ENCODE assay signal across 11 cellular contexts in the genomic region with DNA sequence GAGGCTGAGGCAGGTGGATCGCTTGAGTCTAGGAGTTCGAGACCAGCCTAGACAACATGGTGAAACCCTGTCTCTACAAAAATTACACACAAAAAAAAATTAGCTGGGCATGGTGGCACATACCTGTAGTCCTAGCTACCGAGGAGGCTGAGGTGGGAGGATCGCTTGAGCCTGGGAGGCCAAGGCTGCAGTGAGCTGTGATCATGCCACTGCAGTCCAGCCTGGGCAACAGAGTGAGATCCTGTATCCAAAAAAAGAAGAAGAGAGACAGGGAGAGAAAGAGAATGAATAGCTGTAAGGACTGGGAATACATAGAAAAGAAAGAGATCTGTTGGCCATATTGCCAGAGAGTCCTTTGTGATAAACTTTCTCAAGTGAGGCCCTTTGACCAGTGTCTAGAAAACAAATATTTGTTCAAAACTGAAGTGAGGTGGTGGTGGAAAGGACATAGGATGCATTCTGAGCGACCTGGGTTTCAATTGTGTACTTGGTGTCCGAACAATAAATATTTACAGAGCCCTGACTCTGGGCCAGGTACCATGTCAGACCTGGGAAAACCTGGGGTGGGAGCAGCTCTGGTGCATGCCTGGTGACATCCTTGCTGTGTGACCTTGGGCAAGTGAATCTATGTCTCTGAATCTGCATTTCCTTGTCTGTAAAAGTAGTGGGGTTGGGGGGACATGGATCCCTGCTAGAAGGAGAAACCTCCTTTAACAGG.
A peak's percentile ranks its signal among the peaks of the same experiment; 100 is the strongest.
DNase-seq lines count a peak whose midpoint lies in the region; ATAC-seq and TF ChIP-seq lines count a peak whose summit lies in the region.
"Had no signal": no experiment of that assay in that cellular context is flagged by ENCODE, and none has a peak within 500 bp of the region (broad histone marks: within the 10 kb centered on the region; RNA-seq: fewer than 3 reads in every experiment).

No MANE protein-coding gene starts in this region.

- peak overlapping the region; percentile 56 for H3K4me3 Mint-ChIP-seq in CD4-positive, alpha-beta T cell
- peak overlapping the region; percentile 77 to 79 for H3K4me3 Mint-ChIP-seq in effector memory CD8-positive, alpha-beta T cell
- no peak overlapping the region for H3K4me3 Mint-ChIP-seq in HFFc6

- no peak for TF ChIP-seq CTCF in CD4-positive, alpha-beta T cell (IDR thresholded peaks at IDR 0.05)
- TF ChIP-seq CTCF in MM.1S (IDR thresholded peaks at IDR 0.05; ENCODE audit: low read length) (no peak), neural cell (IDR thresholded peaks at IDR 0.05; ENCODE audit: poor library complexity, severe bottlenecking) (no peak), HFFc6 (IDR thresholded peaks at IDR 0.05) (no peak)

- H3K27ac Mint-ChIP-seq in CD4-positive, alpha-beta T cell: peak overlapping the region; percentile 28
- H3K27ac Mint-ChIP-seq in effector memory CD8-positive, alpha-beta T cell: peak overlapping the region; percentile 54 to 89
- H3K27ac Mint-ChIP-seq in HFFc6: no peak overlapping the region

- DNase-seq in CD4-positive, alpha-beta T cell: no peak
- DNase-seq in MM.1S: no peak
- DNase-seq in effector memory CD8-positive, alpha-beta T cell: no peak
- DNase-seq in ureter (ENCODE audit: low spot score): no peak
- DNase-seq in HFFc6: no peak
- DNase-seq: effector CD8-positive, alpha-beta T cell; NCI-H1436 treated with DMSO at 0.1 percent for 48 hours had no signal

- CTCF ChIA-PET in CD4-positive, alpha-beta T cell (lab: Charles Lee): interaction anchor here (1.4 to 2.8 kb wide), 4 partner anchors 28 to 53 kb away, joined by 5 to 14 read pairs (median 7); no protein-coding TSS in a partner anchor

- H3K36me3 Mint-ChIP-seq in CD4-positive, alpha-beta T cell (ENCODE audit: low read depth): no peaks in the 10 kb centered on the region
- H3K36me3 Mint-ChIP-seq in effector memory CD8-positive, alpha-beta T cell (ENCODE audit: insufficient read depth): no peaks in the 10 kb centered on the region
- no peaks in the 10 kb centered on the region for H3K36me3 Mint-ChIP-seq in HFFc6 (ENCODE audit: low read depth)

- H3K27me3 Mint-ChIP-seq in CD4-positive, alpha-beta T cell: no peaks in the 10 kb centered on the region
- H3K27me3 Mint-ChIP-seq in effector memory CD8-positive, alpha-beta T cell: no peaks in the 10 kb centered on the region
- no peaks in the 10 kb centered on the region; the same call in 1 of the 2 replicates for H3K27me3 Mint-ChIP-seq in HFFc6 (ENCODE audit: insufficient read depth)

- H3K36me3 ChIP-seq in MM.1S (replicated peaks; ENCODE audit: insufficient read depth, low read length) (no peaks in the 10 kb centered on the region), neural cell (ENCODE audit: insufficient read depth, low read length) (no peaks in the 10 kb centered on the region)
- H3K36me3 ChIP-seq: sigmoid colon had no signal

- no peaks in the 10 kb centered on the region for H3K79me2 ChIP-seq in MM.1S (ENCODE audit: low read length)
- H3K79me2 ChIP-seq in neural cell (replicated peaks; ENCODE audit: insufficient read depth, low read length): no peaks in the 10 kb centered on the region

- H3K9ac ChIP-seq in MM.1S (ENCODE audit: low read length) (no peak overlapping the region), neural cell (ENCODE audit: low read length) (peak overlapping the region; percentile 84)

- no peaks in the 10 kb centered on the region for H3K9me3 Mint-ChIP-seq in CD4-positive, alpha-beta T cell
- H3K9me3 Mint-ChIP-seq in effector memory CD8-positive, alpha-beta T cell: no peaks in the 10 kb centered on the region
- H3K9me3 Mint-ChIP-seq in HFFc6: peaks cover 18% of the 10 kb centered on the region

- no peak for ATAC-seq in CD4-positive, alpha-beta T cell (ENCODE audit: poor library complexity)
- ATAC-seq in effector memory CD8-positive, alpha-beta T cell (replicated peaks): no peak
- ATAC-seq in GM21515 (IDR thresholded peaks at IDR 0.05; ENCODE audit: unreplicated experiment) (no peak), GM19351 (IDR thresholded peaks at IDR 0.05; ENCODE audit: unreplicated experiment) (no peak)

- H3K4me3 ChIP-seq in MM.1S (ENCODE audit: low read length) (no peak overlapping the region), neural cell (ENCODE audit: low read length) (peak overlapping the region; percentile 73)

- H3K4me2 ChIP-seq in MM.1S (ENCODE audit: low read depth, low read length) (0 out of 2 replicates have a peak overlapping the region, but pooled peaks have one; percentile 78), neural cell (ENCODE audit: low read length) (no peak overlapping the region)

- H2AFZ ChIP-seq in MM.1S (ENCODE audit: low read length) (no peak overlapping the region), neural cell (ENCODE audit: low read depth, low read length) (no peak overlapping the region)

- no peaks in the 10 kb centered on the region for H3K9me3 ChIP-seq in CD4-positive, alpha-beta T cell (ENCODE audit: control insufficient read depth, low read length)
- no peaks in the 10 kb centered on the region for H3K9me3 ChIP-seq in MM.1S (replicated peaks; ENCODE audit: insufficient read depth, low read length)
- H3K9me3 ChIP-seq in neural cell (ENCODE audit: low read length): no peaks in the 10 kb centered on the region
- H3K9me3 ChIP-seq: sigmoid colon had no signal

- no peak for TF ChIP-seq RAD21 in neural cell (conservative IDR thresholded peaks at IDR 0.05)

- H3K27me3 ChIP-seq in CD4-positive, alpha-beta T cell (ENCODE audit: control insufficient read depth, insufficient read depth, low read length): no peaks in the 10 kb centered on the region
- H3K27me3 ChIP-seq in MM.1S (replicated peaks; ENCODE audit: insufficient read depth, low read length): peaks cover 18% of the 10 kb centered on the region; the same call in 1 of the 2 replicates
- H3K27me3 ChIP-seq in neural cell (ENCODE audit: insufficient read depth, low read depth, low read length): no peaks in the 10 kb centered on the region
- H3K27me3 ChIP-seq: sigmoid colon had no signal

- H3F3A ChIP-seq in MM.1S (ENCODE audit: insufficient read depth, low read length) (no peaks in the 10 kb centered on the region), neural cell (ENCODE audit: insufficient read depth, low read length, poor library complexity, severe bottlenecking) (no peaks in the 10 kb centered on the region)

- intact Hi-C loops in CD4-positive, alpha-beta T cell (cut with DNase I, micrococcal nuclease): loop anchor here (2.0 to 10.0 kb wide), 3 partner anchors 41 to 55 kb away; no protein-coding TSS in a partner anchor

- no peaks in the 10 kb centered on the region for H3K9me2 ChIP-seq in MM.1S (replicated peaks; ENCODE audit: insufficient read depth, low read length)
- H3K9me2 ChIP-seq in neural cell (ENCODE audit: insufficient read depth, low read length): no peaks in the 10 kb centered on the region

- H4K20me1 ChIP-seq in MM.1S (ENCODE audit: insufficient read depth, low read length): no peaks in the 10 kb centered on the region
- no peaks in the 10 kb centered on the region for H4K20me1 ChIP-seq in neural cell (ENCODE audit: insufficient read depth)

- peaks cover 29% of the 10 kb centered on the region for H3K4me1 Mint-ChIP-seq in CD4-positive, alpha-beta T cell (ENCODE audit: low read depth)
- H3K4me1 Mint-ChIP-seq in effector memory CD8-positive, alpha-beta T cell (ENCODE audit: low read depth in 2 of 2): peaks cover 19 to 20% of the 10 kb centered on the region in 2 donors
- no peaks in the 10 kb centered on the region for H3K4me1 Mint-ChIP-seq in HFFc6 (ENCODE audit: low read depth)

- no peak for TF ChIP-seq EP300 in neural cell (conservative IDR thresholded peaks at IDR 0.05; ENCODE audit: poor library complexity, severe bottlenecking)

- POLR2A ChIA-PET in CD4-positive, alpha-beta T cell (lab: Charles Lee): interaction anchor here (0.7 to 2.9 kb wide), 4 partner anchors 32 to 47 kb away, joined by 3 to 28 read pairs (median 6); no protein-coding TSS in a partner anchor

- H3K27ac ChIP-seq in CD4-positive, alpha-beta T cell (ENCODE audit: low read depth, low read length): no peak overlapping the region
- H3K27ac ChIP-seq in MM.1S (ENCODE audit: low read length): no peak overlapping the region
- H3K27ac ChIP-seq in neural cell (ENCODE audit: low read length): peak overlapping the region; percentile 83

- no peaks in the 10 kb centered on the region for H3K4me1 ChIP-seq in MM.1S (ENCODE audit: low read length)

TF ChIP-seq in neural cell, 6 proteins besides CTCF, POLR2A, EP300 and RAD21:
- TF ChIP-seq TAF1 (IDR thresholded peaks at IDR 0.05; ENCODE audit: low read depth) (no peak), MXI1 (conservative IDR thresholded peaks at IDR 0.05; ENCODE audit: poor library complexity, severe bottlenecking) (no peak), POLR2AphosphoS5 (IDR thresholded peaks at IDR 0.05) (no peak), EZH2 (IDR thresholded peaks at IDR 0.05; ENCODE audit: borderline replicate concordance, insufficient read depth, low read length, poor library complexity, severe bottlenecking) (no peak), SMC3 (conservative IDR thresholded peaks at IDR 0.05; ENCODE audit: poor library complexity) (no peak)
- TF ChIP-seq, protein P1, sequence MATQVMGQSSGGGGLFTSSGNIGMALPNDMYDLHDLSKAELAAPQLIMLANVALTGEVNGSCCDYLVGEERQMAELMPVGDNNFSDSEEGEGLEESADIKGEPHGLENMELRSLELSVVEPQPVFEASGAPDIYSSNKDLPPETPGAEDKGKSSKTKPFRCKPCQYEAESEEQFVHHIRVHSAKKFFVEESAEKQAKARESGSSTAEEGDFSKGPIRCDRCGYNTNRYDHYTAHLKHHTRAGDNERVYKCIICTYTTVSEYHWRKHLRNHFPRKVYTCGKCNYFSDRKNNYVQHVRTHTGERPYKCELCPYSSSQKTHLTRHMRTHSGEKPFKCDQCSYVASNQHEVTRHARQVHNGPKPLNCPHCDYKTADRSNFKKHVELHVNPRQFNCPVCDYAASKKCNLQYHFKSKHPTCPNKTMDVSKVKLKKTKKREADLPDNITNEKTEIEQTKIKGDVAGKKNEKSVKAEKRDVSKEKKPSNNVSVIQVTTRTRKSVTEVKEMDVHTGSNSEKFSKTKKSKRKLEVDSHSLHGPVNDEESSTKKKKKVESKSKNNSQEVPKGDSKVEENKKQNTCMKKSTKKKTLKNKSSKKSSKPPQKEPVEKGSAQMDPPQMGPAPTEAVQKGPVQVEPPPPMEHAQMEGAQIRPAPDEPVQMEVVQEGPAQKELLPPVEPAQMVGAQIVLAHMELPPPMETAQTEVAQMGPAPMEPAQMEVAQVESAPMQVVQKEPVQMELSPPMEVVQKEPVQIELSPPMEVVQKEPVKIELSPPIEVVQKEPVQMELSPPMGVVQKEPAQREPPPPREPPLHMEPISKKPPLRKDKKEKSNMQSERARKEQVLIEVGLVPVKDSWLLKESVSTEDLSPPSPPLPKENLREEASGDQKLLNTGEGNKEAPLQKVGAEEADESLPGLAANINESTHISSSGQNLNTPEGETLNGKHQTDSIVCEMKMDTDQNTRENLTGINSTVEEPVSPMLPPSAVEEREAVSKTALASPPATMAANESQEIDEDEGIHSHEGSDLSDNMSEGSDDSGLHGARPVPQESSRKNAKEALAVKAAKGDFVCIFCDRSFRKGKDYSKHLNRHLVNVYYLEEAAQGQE (IDR thresholded peaks at IDR 0.05; ENCODE audit: borderline replicate concordance): no peak
TF ChIP-seq in neural cell: peak in this region for 0.
